8 cellular contexts compared by ENCODE assay signal in the genomic region with DNA sequence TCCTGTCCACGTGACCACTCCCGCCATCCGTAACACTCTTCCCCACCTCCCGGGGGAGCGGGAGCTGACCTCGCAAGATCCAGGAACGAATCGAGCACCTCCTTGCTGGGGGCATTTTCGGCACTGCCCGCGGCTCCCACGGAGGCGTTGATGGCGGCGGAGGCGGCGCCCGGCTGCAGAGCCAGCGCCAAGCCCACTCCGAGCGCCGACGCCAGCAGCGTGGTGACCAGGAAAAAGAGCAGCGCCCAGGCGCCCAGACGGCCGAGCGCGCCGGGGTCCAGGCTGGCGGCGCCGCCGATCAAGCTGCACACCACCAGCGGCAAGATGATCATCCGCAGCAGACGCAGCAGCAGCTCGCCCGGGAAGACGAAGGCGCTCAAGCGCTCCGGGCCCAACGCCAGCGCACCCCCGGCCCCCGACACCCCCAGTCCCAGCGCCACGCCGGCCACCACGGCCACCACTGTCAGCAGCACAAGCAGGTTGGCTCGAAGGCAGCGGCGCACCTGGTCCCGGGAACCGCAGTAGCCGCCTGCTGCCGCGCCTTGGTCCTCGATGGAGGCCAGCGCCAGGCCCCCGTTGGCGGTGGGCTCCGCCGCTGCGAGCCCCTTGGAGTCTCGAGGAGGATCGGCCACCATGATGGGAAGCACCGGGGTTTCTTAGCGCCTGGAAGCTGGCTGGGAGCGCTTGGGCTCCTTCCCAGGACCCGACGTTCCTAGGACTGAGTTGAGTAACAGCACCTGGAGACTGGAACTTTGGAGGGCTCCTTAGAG. TPM values are rescaled to one million over a fixed set of nuclear protein-coding genes. Genes with fewer than 3 reads are reported as not detected.
DNase-seq lines count a peak whose midpoint lies in the region; ATAC-seq and TF ChIP-seq lines count a peak whose summit lies in the region.

No MANE protein-coding gene starts in this region.

- in situ Hi-C loops in G401 (cut with HindIII; ENCODE audit: low sequenced_read_pairs) = no loop called here

- no peaks in the 10 kb centered on the region for H3K27me3 ChIP-seq in BLaER1 treated with 17β-estradiol and CSF1 and Interleukin-3, amounts not matched to agents 10 nM and 100 nM
- no peaks in the 10 kb centered on the region for H3K27me3 ChIP-seq in HL-60 (ENCODE audit: insufficient read depth, poor library complexity, severe bottlenecking)
- H3K27me3 ChIP-seq in body of pancreas = no peaks in the 10 kb centered on the region
- no peaks in the 10 kb centered on the region for H3K27me3 ChIP-seq in smooth muscle cell (ENCODE audit: low read depth)

- H3F3A ChIP-seq in smooth muscle cell (ENCODE audit: low read depth) = peaks cover 31% of the 10 kb centered on the region

- peaks cover 11 to 37% (median 34%) of the 10 kb centered on the region in 11 experiments for H3K36me3 ChIP-seq in BLaER1 treated with 17β-estradiol and CSF1 and Interleukin-3, amounts not matched to agents 10 nM and 100 nM
- H3K36me3 ChIP-seq in body of pancreas (replicated peaks in 1 of 2; ENCODE audit: insufficient read depth in 1 of 2, low read depth in 2 of 2) (no peaks in the 10 kb centered on the region), smooth muscle cell (ENCODE audit: low read depth) (no peaks in the 10 kb centered on the region)

- H3K4me1 ChIP-seq in BLaER1 treated with 17β-estradiol and CSF1 and Interleukin-3, amounts not matched to agents 10 nM and 100 nM = peaks cover 50 to 66% (median 61%) of the 10 kb centered on the region in 10 experiments
- H3K4me1 ChIP-seq in body of pancreas (peaks cover 50% of the 10 kb centered on the region), smooth muscle cell (ENCODE audit: low read depth) (peaks cover 11% of the 10 kb centered on the region)

- H3K4me2 ChIP-seq in BLaER1 treated with 17β-estradiol and CSF1 and Interleukin-3, amounts not matched to agents 10 nM and 100 nM = peak overlapping the region; percentile 87 to 98 (median 94)
- H3K4me2 ChIP-seq in smooth muscle cell = peak overlapping the region; percentile 85

- no peaks in the 10 kb centered on the region for H3K9me3 ChIP-seq in BLaER1 treated with 17β-estradiol and CSF1 and Interleukin-3, amounts not matched to agents 10 nM and 100 nM (replicated peaks in 1 of 11)
- H3K9me3 ChIP-seq in body of pancreas (no peaks in the 10 kb centered on the region), smooth muscle cell (replicated peaks; ENCODE audit: low read depth) (no peaks in the 10 kb centered on the region)

- H3K4me3 ChIP-seq in BLaER1 treated with 17β-estradiol and CSF1 and Interleukin-3, amounts not matched to agents 10 nM and 100 nM = peak overlapping the region; percentile 85 to 99 (median 96)
- H3K4me3 ChIP-seq in HL-60 (replicated peaks; ENCODE audit: insufficient read depth, low read length) (peak overlapping the region; percentile 88), body of pancreas (peak overlapping the region; percentile 54 to 66), smooth muscle cell (peak overlapping the region; percentile 72)

- no peak overlapping the region for H2AFZ ChIP-seq in smooth muscle cell (ENCODE audit: low read depth)

- WGBS in body of pancreas, 2 donors = 0 to 4% methylated on average over 3 to 64 of the region's 74 CpGs
- WGBS in smooth muscle cell (ENCODE audit: low lambda C conversion rate) = 1% methylated on average over 72 of the region's 74 CpGs

- peak; percentile 32 to 43 (median 32) for TF ChIP-seq POLR2A in body of pancreas (IDR thresholded peaks at IDR 0.05)

- peaks cover 0 to 58% (median 49%) of the 10 kb centered on the region in 11 experiments; a peak in 19 of 22 replicates for H4K20me1 ChIP-seq in BLaER1 treated with 17β-estradiol and CSF1 and Interleukin-3, amounts not matched to agents 10 nM and 100 nM
- peaks cover 57% of the 10 kb centered on the region for H4K20me1 ChIP-seq in smooth muscle cell (ENCODE audit: low read depth)

- TF ChIP-seq CTCF in HL-60 (IDR thresholded peaks at IDR 0.05; ENCODE audit: insufficient read depth, low read length) = no peak
- peak in 1 of 7 experiments; percentile 4 for TF ChIP-seq CTCF in body of pancreas (IDR thresholded peaks at IDR 0.05)
- TF ChIP-seq CTCF in smooth muscle cell (IDR thresholded peaks at IDR 0.05; ENCODE audit: borderline replicate concordance, insufficient read depth, poor library complexity, severe bottlenecking) = no peak

- peak; percentile 64 to 75 for DNase-seq in HL-60 (ENCODE audit: low read depth in 1 of 2, low spot score in 1 of 2)
- peak; percentile 37 to 55 (median 50) for DNase-seq in body of pancreas
- peak; percentile 61 for DNase-seq in iPS-NIHi7 (ENCODE audit: extremely low spot score)
- peak; percentile 39 for DNase-seq in smooth muscle cell (lab: John Stamatoyannopoulos, UW; ENCODE audit: unreplicated experiment)
- no peak for DNase-seq in G401 (ENCODE audit: low spot score)
- no peak for DNase-seq in GM19240 (ENCODE audit: insufficient read length, low spot score)

- intact Hi-C loops in body of pancreas (cut with DNase I) = no loop called here

- peaks cover 56% of the 10 kb centered on the region for H3K79me2 ChIP-seq in smooth muscle cell (ENCODE audit: low read depth)

- H3K9ac ChIP-seq in BLaER1 treated with 17β-estradiol and CSF1 and Interleukin-3, amounts not matched to agents 10 nM and 100 nM = peak overlapping the region; percentile 88 to 99 (median 94)
- peak overlapping the region; percentile 89 for H3K9ac ChIP-seq in smooth muscle cell (ENCODE audit: low read depth)

- peak overlapping the region; percentile 55 to 97 (median 93) for H3K27ac ChIP-seq in BLaER1 treated with 17β-estradiol and CSF1 and Interleukin-3, amounts not matched to agents 10 nM and 100 nM
- peak overlapping the region; percentile 96 for H3K27ac ChIP-seq in HL-60 (replicated peaks)
- peak overlapping the region; percentile 70 to 90 (median 80) for H3K27ac ChIP-seq in body of pancreas
- H3K27ac ChIP-seq in smooth muscle cell (ENCODE audit: low read depth) = peak overlapping the region; percentile 93

- ATAC-seq in SK-N-SH treated with all-trans-retinoic acid at 6 μM for 48 hours = peak; percentile 39
- peak; percentile 18 for ATAC-seq in body of pancreas

TF ChIP-seq in SK-N-SH treated with all-trans-retinoic acid at 6 μM for 48 hours, 23 proteins besides CTCF, POLR2A, EP300 and RAD21:
- TF ChIP-seq, protein P1, sequence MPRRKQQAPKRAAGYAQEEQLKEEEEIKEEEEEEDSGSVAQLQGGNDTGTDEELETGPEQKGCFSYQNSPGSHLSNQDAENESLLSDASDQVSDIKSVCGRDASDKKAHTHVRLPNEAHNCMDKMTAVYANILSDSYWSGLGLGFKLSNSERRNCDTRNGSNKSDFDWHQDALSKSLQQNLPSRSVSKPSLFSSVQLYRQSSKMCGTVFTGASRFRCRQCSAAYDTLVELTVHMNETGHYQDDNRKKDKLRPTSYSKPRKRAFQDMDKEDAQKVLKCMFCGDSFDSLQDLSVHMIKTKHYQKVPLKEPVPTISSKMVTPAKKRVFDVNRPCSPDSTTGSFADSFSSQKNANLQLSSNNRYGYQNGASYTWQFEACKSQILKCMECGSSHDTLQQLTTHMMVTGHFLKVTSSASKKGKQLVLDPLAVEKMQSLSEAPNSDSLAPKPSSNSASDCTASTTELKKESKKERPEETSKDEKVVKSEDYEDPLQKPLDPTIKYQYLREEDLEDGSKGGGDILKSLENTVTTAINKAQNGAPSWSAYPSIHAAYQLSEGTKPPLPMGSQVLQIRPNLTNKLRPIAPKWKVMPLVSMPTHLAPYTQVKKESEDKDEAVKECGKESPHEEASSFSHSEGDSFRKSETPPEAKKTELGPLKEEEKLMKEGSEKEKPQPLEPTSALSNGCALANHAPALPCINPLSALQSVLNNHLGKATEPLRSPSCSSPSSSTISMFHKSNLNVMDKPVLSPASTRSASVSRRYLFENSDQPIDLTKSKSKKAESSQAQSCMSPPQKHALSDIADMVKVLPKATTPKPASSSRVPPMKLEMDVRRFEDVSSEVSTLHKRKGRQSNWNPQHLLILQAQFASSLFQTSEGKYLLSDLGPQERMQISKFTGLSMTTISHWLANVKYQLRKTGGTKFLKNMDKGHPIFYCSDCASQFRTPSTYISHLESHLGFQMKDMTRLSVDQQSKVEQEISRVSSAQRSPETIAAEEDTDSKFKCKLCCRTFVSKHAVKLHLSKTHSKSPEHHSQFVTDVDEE (CRISPR knock-in tag; IDR thresholded peaks at IDR 0.05) = no peak
- TF ChIP-seq ZFP3 (CRISPR knock-in tag; IDR thresholded peaks at IDR 0.05) (no peak), TOX (CRISPR knock-in tag; IDR thresholded peaks at IDR 0.05; ENCODE audit: borderline replicate concordance) (no peak), ZNF70 (CRISPR knock-in tag; IDR thresholded peaks at IDR 0.05) (no peak), ESRRG (CRISPR knock-in tag; IDR thresholded peaks at IDR 0.05) (no peak), ZNF565 (CRISPR knock-in tag; conservative IDR thresholded peaks at IDR 0.05; ENCODE audit: low read depth) (no peak), BACH2 (CRISPR knock-in tag; IDR thresholded peaks at IDR 0.05; ENCODE audit: borderline replicate concordance) (no peak)
- TF ChIP-seq, protein P2, sequence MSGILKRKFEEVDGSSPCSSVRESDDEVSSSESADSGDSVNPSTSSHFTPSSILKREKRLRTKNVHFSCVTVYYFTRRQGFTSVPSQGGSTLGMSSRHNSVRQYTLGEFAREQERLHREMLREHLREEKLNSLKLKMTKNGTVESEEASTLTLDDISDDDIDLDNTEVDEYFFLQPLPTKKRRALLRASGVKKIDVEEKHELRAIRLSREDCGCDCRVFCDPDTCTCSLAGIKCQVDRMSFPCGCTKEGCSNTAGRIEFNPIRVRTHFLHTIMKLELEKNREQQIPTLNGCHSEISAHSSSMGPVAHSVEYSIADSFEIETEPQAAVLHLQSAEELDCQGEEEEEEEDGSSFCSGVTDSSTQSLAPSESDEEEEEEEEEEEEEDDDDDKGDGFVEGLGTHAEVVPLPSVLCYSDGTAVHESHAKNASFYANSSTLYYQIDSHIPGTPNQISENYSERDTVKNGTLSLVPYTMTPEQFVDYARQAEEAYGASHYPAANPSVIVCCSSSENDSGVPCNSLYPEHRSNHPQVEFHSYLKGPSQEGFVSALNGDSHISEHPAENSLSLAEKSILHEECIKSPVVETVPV (CRISPR knock-in tag; IDR thresholded peaks at IDR 0.05) = no peak

RNA-seq across cellular contexts. Expression of a gene that starts 0.9 kb away (rescaled TPM):
- total RNA-seq in body of pancreas (10 to 100 TPM; 31.4 to 39.2 TPM), smooth muscle cell (101 TPM in 2 replicates)
- polyA plus RNA-seq in smooth muscle cell = 224 and 231 TPM in 2 replicates
- 153 and 159 TPM in 2 replicates for total RNA-seq in G401 (2014; rRNA removed; shearing (Covaris generic))

RNA-seq across cellular contexts. Expression of a gene that starts 41.3 kb away (rescaled TPM):
- total RNA-seq in body of pancreas = 10 to 100 TPM; 51.4 to 55.5 TPM
- 47.1 and 55.7 TPM in 2 replicates for total RNA-seq in smooth muscle cell
- polyA plus RNA-seq in smooth muscle cell = 69.1 and 72.1 TPM in 2 replicates
- total RNA-seq in G401 (2014; rRNA removed; shearing (Covaris generic)) = 118 and 134 TPM in 2 replicates

RNA-seq across cellular contexts. Expression of a gene that starts 41.7 kb away (rescaled TPM):
- total RNA-seq in body of pancreas (10 to 100 TPM in 1 of 2 donors, 1 to 10 TPM in 1; 8.8 to 13.2 TPM), smooth muscle cell (13.8 and 35.2 TPM in 2 replicates)
- 18.9 and 27.2 TPM in 2 replicates for polyA plus RNA-seq in smooth muscle cell
- 19.3 and 42.4 TPM in 2 replicates for total RNA-seq in G401 (2014; rRNA removed; shearing (Covaris generic))

Comparison
In these comparisons a context has a peak if more than half of its experiments do, and no peak if none do; other contexts are left out.
1. DNase-seq: peak in HL-60 (2 of 2), body of pancreas (4 of 4), iPS-NIHi7 (single experiment) and smooth muscle cell (single experiment); none in G401 (single experiment) and GM19240 (single experiment).
2. Peak in every context shown above with its lines, with median percentiles within 50 percentile points of each other: H3K27ac ChIP-seq and H3K4me3 ChIP-seq.